ENCODE assay signal across 1 cellular context in genomic region chr14:88384653-88385205, GRCh38.
TF ChIP-seq lines count a peak whose summit lies in the region.

No MANE protein-coding gene starts in this region.

TF ChIP-seq in A549, 52 proteins besides CTCF, POLR2A, EP300 and RAD21 (continued from another document):
- TF ChIP-seq CHD4 (IDR thresholded peaks at IDR 0.05; ENCODE audit: borderline replicate concordance) = no peak
- no peak for TF ChIP-seq MYC (IDR thresholded peaks at IDR 0.05; ENCODE audit: borderline replicate concordance, low read length)
- no peak for TF ChIP-seq TFCP2L1 (CRISPR knock-in tag; IDR thresholded peaks at IDR 0.05)
- TF ChIP-seq ZFP36 (IDR thresholded peaks at IDR 0.05; ENCODE audit: borderline replicate concordance, partially characterized antibody) = no peak
- TF ChIP-seq RFX5 (IDR thresholded peaks at IDR 0.05) = no peak
- TF ChIP-seq JUN (IDR thresholded peaks at IDR 0.05) = no peak
- TF ChIP-seq FOSL2 (IDR thresholded peaks at IDR 0.05) = no peak
- TF ChIP-seq FOSL2 (CRISPR knock-in tag; IDR thresholded peaks at IDR 0.05) = no peak
